Comparison of ENCODE assay signal across 8 cellular contexts in genomic region chr4:118034061-118034785, GRCh38. TPM values are rescaled to one million over a fixed set of nuclear protein-coding genes. Genes with fewer than 3 reads are reported as not detected.
A peak's percentile ranks its signal among the peaks of the same experiment; 100 is the strongest.
DNase-seq lines count a peak whose midpoint lies in the region; ATAC-seq, FAIRE-seq and TF ChIP-seq lines count a peak whose summit lies in the region.

TSS of gene NDST3 (plus strand) at chr4:118034486. CDS start at chr4:118053911, 19,425 bp downstream.

- in situ Hi-C loops in astrocyte of the spinal cord (cut with HindIII; ENCODE audit: low sequenced_read_pairs) = no loop called here

- 18 to 22% (median 20%) methylated on average over 11 of the region's 11 CpGs for WGBS in small intestine, 3 donors

- ATAC-seq in GM18519 (IDR thresholded peaks at IDR 0.05; ENCODE audit: low FRiP score, unreplicated experiment) (peak; percentile 45), HG03565 (IDR thresholded peaks at IDR 0.05; ENCODE audit: unreplicated experiment) (peak; percentile 68)

- TF ChIP-seq CTCF in astrocyte of the spinal cord (IDR thresholded peaks at IDR 0.05; ENCODE audit: low read depth, low read length) = peak; percentile 52

- H3K27ac ChIP-seq in BLaER1 treated with 17β-estradiol and CSF1 and Interleukin-3, amounts not matched to agents 10 nM and 100 nM = no peak within 1 kb of the TSS
- no peak within 1 kb of the TSS for H3K27ac ChIP-seq in small intestine (ENCODE audit: low read depth in 1 of 2, low read length in 1 of 2)

- peak within 1 kb of the TSS; percentile 66 to 90 (median 78) for H3K4me2 ChIP-seq in BLaER1 treated with 17β-estradiol and CSF1 and Interleukin-3, amounts not matched to agents 10 nM and 100 nM

- H3K9me3 ChIP-seq in BLaER1 treated with 17β-estradiol and CSF1 and Interleukin-3, amounts not matched to agents 10 nM and 100 nM (replicated peaks in 1 of 11) = peaks cover 0 to 12% (median 8%) of the 10 kb centered on the region in 11 experiments; a peak in 13 of 22 replicates
- H3K9me3 ChIP-seq in iPS-15b (ENCODE audit: control insufficient read depth, insufficient read depth, low read length) (no peaks in the 10 kb centered on the region), small intestine (ENCODE audit: control insufficient read depth, low read depth) (no peaks in the 10 kb centered on the region)

- peaks cover 21 to 33% (median 30%) of the 10 kb centered on the region in 11 experiments for H3K27me3 ChIP-seq in BLaER1 treated with 17β-estradiol and CSF1 and Interleukin-3, amounts not matched to agents 10 nM and 100 nM
- H3K27me3 ChIP-seq in iPS-15b (ENCODE audit: control insufficient read depth, insufficient read depth, low read length) (peaks cover 4% of the 10 kb centered on the region), small intestine (ENCODE audit: control insufficient read depth in 2 of 2, insufficient read depth in 2 of 2, low read length in 2 of 2) (peaks cover 0 to 5% of the 10 kb centered on the region in 2 donors)

- no peaks in the 10 kb centered on the region for H3K36me3 ChIP-seq in BLaER1 treated with 17β-estradiol and CSF1 and Interleukin-3, amounts not matched to agents 10 nM and 100 nM
- H3K36me3 ChIP-seq in iPS-15b (ENCODE audit: control insufficient read depth, insufficient read depth, low read length) (no peaks in the 10 kb centered on the region), small intestine (ENCODE audit: control insufficient read depth in 2 of 2, insufficient read depth in 2 of 2, low read length in 2 of 2) (no peaks in the 10 kb centered on the region)

- H3K4me1 ChIP-seq in BLaER1 treated with 17β-estradiol and CSF1 and Interleukin-3, amounts not matched to agents 10 nM and 100 nM = peaks cover 0 to 6% (median 0%) of the 10 kb centered on the region in 10 experiments; a peak in 3 of 20 replicates
- H3K4me1 ChIP-seq in iPS-15b (ENCODE audit: control insufficient read depth, insufficient read depth, low read length) (no peaks in the 10 kb centered on the region), small intestine (ENCODE audit: control insufficient read depth in 2 of 2, insufficient read depth in 1 of 2, low read depth in 1 of 2, low read length in 1 of 2) (no peaks in the 10 kb centered on the region)

- DNase-seq in NCI-H82 treated with DMSO at 0.1 percent for 48 hours (lab: John Stamatoyannopoulos, UW; ENCODE audit: unreplicated experiment) (peak; percentile 77), astrocyte of the spinal cord (ENCODE audit: low read depth, low spot score) (peak; percentile 82), small intestine (peak; percentile 41), dedifferentiated amniotic fluid mesenchymal stem cell (ENCODE audit: extremely low spot score) (no peak)

- H3K9ac ChIP-seq in BLaER1 treated with 17β-estradiol and CSF1 and Interleukin-3, amounts not matched to agents 10 nM and 100 nM = peak within 1 kb of the TSS in 7 of 11 experiments; percentile 11 to 46 (median 24); a peak in 5 of 22 replicates
- no peak within 1 kb of the TSS for H3K9ac ChIP-seq in iPS-15b (ENCODE audit: low read depth, low read length)

- no peaks in the 10 kb centered on the region for H4K20me1 ChIP-seq in BLaER1 treated with 17β-estradiol and CSF1 and Interleukin-3, amounts not matched to agents 10 nM and 100 nM

- H3K4me3 ChIP-seq in BLaER1 treated with 17β-estradiol and CSF1 and Interleukin-3, amounts not matched to agents 10 nM and 100 nM = peak within 1 kb of the TSS; percentile 46 to 71 (median 56)
- H3K4me3 ChIP-seq in astrocyte of the spinal cord (ENCODE audit: low read depth, low read length) (peak within 1 kb of the TSS; percentile 44), iPS-15b (ENCODE audit: low read depth, low read length) (peak within 1 kb of the TSS; percentile 58), small intestine (ENCODE audit: low read depth in 1 of 2, low read length in 2 of 2) (peak within 1 kb of the TSS; percentile 12 to 42)

- no peak for FAIRE-seq in small intestine (lab: Jason Lieb, UNC)

RNA-seq across cellular contexts. Expression of gene NDST3, which starts in this region (rescaled TPM):
- polyA plus RNA-seq in small intestine = under 1 TPM in 1 of 3 donors, not detected in 2; 0.07 TPM

Comparison
In these comparisons a context has a peak if more than half of its experiments do, and no peak if none do; other contexts are left out.
1. Peak in DNase-seq and H3K4me3 ChIP-seq in small intestine; RNA of the gene not detected or under 1 TPM.